Comparison of ENCODE assay signal across 13 cellular contexts in the genomic region with DNA sequence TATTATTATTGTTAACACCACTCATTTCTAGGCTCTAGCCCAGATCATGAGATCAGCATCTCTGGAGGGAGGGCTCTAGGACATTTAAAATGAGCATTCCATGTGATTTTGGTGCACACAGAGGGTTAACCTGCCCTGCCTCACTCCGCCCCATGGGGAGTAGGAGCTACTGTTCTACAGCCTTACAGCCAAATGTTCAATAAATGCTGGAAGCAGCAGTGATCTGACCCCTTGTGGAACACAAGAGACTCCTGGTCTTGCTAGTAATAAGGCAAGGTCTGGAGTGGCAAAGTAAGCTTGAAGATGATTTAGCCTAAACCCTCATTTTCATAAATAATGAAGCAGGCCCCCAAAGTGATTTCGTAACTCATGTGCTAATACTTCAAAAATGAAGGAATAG.
DNase-seq lines count a peak whose midpoint lies in the region; ATAC-seq and TF ChIP-seq lines count a peak whose summit lies in the region.
"Had no signal": no experiment of that assay in that cellular context is flagged by ENCODE, and none has a peak within 500 bp of the region (broad histone marks: within the 10 kb centered on the region; RNA-seq: fewer than 3 reads in every experiment).

No MANE protein-coding gene starts in this region.

- H3K4me1 Mint-ChIP-seq in GM23338: peaks cover 26% of the 10 kb centered on the region
- H3K4me1 Mint-ChIP-seq in stimulated activated naive B cell treated with anti-CD40 and anti-IgM and Interleukin-4, amounts not matched to agents 10 μg/mL and 1 μg/mL and 100 μg/mL, for 72 hours: no peaks in the 10 kb centered on the region

- WGBS in mesendoderm (ENCODE audit: extremely low coverage, insufficient coverage, low lambda C conversion rate): no CpG with 5 or more reads among the region's 2 CpGs

- no peaks in the 10 kb centered on the region for H3K36me3 Mint-ChIP-seq in GM23338 (ENCODE audit: low read depth)
- H3K36me3 Mint-ChIP-seq in stimulated activated naive B cell treated with anti-CD40 and anti-IgM and Interleukin-4, amounts not matched to agents 10 μg/mL and 1 μg/mL and 100 μg/mL, for 72 hours: peaks cover 5 to 7% of the 10 kb centered on the region in 2 donors

- H3K56ac ChIP-seq in mesendoderm (ENCODE audit: low read length): peak overlapping the region; percentile 1

- H4K20me1 ChIP-seq in GM23338 (replicated peaks; ENCODE audit: insufficient read depth): no peaks in the 10 kb centered on the region
- H4K20me1 ChIP-seq: BLaER1 treated with 17β-estradiol and CSF1 and Interleukin-3, amounts not matched to agents 10 nM and 100 nM had no signal

- TF ChIP-seq CTCF in GM23338 (conservative IDR thresholded peaks at IDR 0.05; ENCODE audit: low read depth in 2 of 2) (peak in 1 of 2 experiments; percentile 21; a peak in 1 of 4 replicates), RWPE2 (IDR thresholded peaks at IDR 0.05; ENCODE audit: poor library complexity, severe bottlenecking) (no peak), omental fat pad (IDR thresholded peaks at IDR 0.05) (no peak)

- DNase-seq in GM23338 (ENCODE audit: low spot score): peak; percentile 17
- no peak for DNase-seq in RWPE2 (ENCODE audit: low spot score)
- peak; percentile 1 for DNase-seq in dermis blood vessel endothelial cell
- peak; percentile 83 for DNase-seq in mesendoderm
- DNase-seq in omental fat pad (ENCODE audit: low spot score): no peak
- no peak for DNase-seq in stimulated activated naive CD8-positive, alpha-beta T cell treated with anti-CD3 and anti-CD28 coated beads, Interleukin-15, Interleukin-2, amounts not matched to agents 100 U/mL and 50 U/mL, for 24 hours
- DNase-seq in stimulated activated naive B cell treated with anti-CD40 and anti-IgM and Interleukin-4, amounts not matched to agents 10 μg/mL and 1 μg/mL and 100 μg/mL, for 72 hours: no peak
- DNase-seq: Karpas-422, NCI-H1417 treated with DMSO at 0.1 percent for 48 hours, NCI-H2029, NCI-H510A treated with DMSO at 0.1 percent for 48 hours, SIG-M5 had no signal

- peak; percentile 57 for ATAC-seq in GM23338
- ATAC-seq in RWPE2 (ENCODE audit: low read depth): peak; percentile 68; the same call in 2 of the 3 replicates
- no peak for ATAC-seq in omental fat pad (ENCODE audit: low FRiP score)
- ATAC-seq in stimulated activated naive CD8-positive, alpha-beta T cell treated with anti-CD3 and anti-CD28 coated beads, Interleukin-15, Interleukin-2, amounts not matched to agents 100 U/mL and 50 U/mL, for 24 hours: no peak
- no peak for ATAC-seq in stimulated activated naive B cell treated with anti-CD40 and anti-IgM and Interleukin-4, amounts not matched to agents 10 μg/mL and 1 μg/mL and 100 μg/mL, for 72 hours (replicated peaks)

- peak overlapping the region; percentile 89 for H2BK5ac ChIP-seq in mesendoderm (ENCODE audit: low read length)

- no peak overlapping the region for H4K5ac ChIP-seq in mesendoderm (ENCODE audit: low read length)

- H3K4ac ChIP-seq in mesendoderm (ENCODE audit: low read depth, low read length): peak overlapping the region; percentile 55

- H3K27ac Mint-ChIP-seq in GM23338: no peak overlapping the region
- no peak overlapping the region for H3K27ac Mint-ChIP-seq in stimulated activated naive B cell treated with anti-CD40 and anti-IgM and Interleukin-4, amounts not matched to agents 10 μg/mL and 1 μg/mL and 100 μg/mL, for 72 hours

- peak overlapping the region; percentile 96 for H2BK15ac ChIP-seq in mesendoderm (replicated peaks; ENCODE audit: low read depth)

- no peaks in the 10 kb centered on the region for H3F3A ChIP-seq in GM23338 (replicated peaks; ENCODE audit: low read depth)

- peak overlapping the region; percentile 80 for H3K18ac ChIP-seq in mesendoderm (ENCODE audit: low read length)

- H3K4me3 Mint-ChIP-seq in GM23338: no peak overlapping the region
- H3K4me3 Mint-ChIP-seq in stimulated activated naive B cell treated with anti-CD40 and anti-IgM and Interleukin-4, amounts not matched to agents 10 μg/mL and 1 μg/mL and 100 μg/mL, for 72 hours: no peak overlapping the region

- H3K9me2 ChIP-seq in GM23338 (ENCODE audit: insufficient read depth): no peaks in the 10 kb centered on the region

- no peaks in the 10 kb centered on the region for H3K27me3 ChIP-seq in GM23338 (ENCODE audit: insufficient read depth)
- peaks cover 3% of the 10 kb centered on the region for H3K27me3 ChIP-seq in RWPE2 (ENCODE audit: insufficient read depth, poor library complexity, severe bottlenecking)
- H3K27me3 ChIP-seq in mesendoderm (ENCODE audit: insufficient read depth, low read length, poor library complexity): no peaks in the 10 kb centered on the region
- H3K27me3 ChIP-seq: BLaER1 treated with 17β-estradiol and CSF1 and Interleukin-3, amounts not matched to agents 10 nM and 100 nM had no signal

- no peaks in the 10 kb centered on the region for H3K9me3 ChIP-seq in RWPE2 (ENCODE audit: severe bottlenecking)

- H2AFZ ChIP-seq in GM23338: no peak overlapping the region

- no peak overlapping the region for H3K27ac ChIP-seq in GM23338 (ENCODE audit: low read depth)
- no peak overlapping the region for H3K27ac ChIP-seq in RWPE2 (ENCODE audit: poor library complexity, severe bottlenecking)
- H3K27ac ChIP-seq in mesendoderm (ENCODE audit: low read depth, low read length): no peak overlapping the region
- H3K27ac ChIP-seq: BLaER1 treated with 17β-estradiol and CSF1 and Interleukin-3, amounts not matched to agents 10 nM and 100 nM had no signal

- H3K4me3 ChIP-seq in GM23338: no peak overlapping the region
- H3K4me3 ChIP-seq in RWPE2 (ENCODE audit: severe bottlenecking): no peak overlapping the region
- no peak overlapping the region for H3K4me3 ChIP-seq in mesendoderm (ENCODE audit: low read length)
- H3K4me3 ChIP-seq: BLaER1 treated with 17β-estradiol and CSF1 and Interleukin-3, amounts not matched to agents 10 nM and 100 nM had no signal

- no peaks in the 10 kb centered on the region for H3K79me2 ChIP-seq in GM23338 (replicated peaks; ENCODE audit: insufficient read depth)
- no peaks in the 10 kb centered on the region for H3K79me2 ChIP-seq in mesendoderm (ENCODE audit: control insufficient read depth, insufficient read depth, low read length)

- H3K79me1 ChIP-seq in mesendoderm (ENCODE audit: low read length): no peaks in the 10 kb centered on the region

- no peak overlapping the region for H3K9ac ChIP-seq in mesendoderm (ENCODE audit: low read length)
- H3K9ac ChIP-seq: BLaER1 treated with 17β-estradiol and CSF1 and Interleukin-3, amounts not matched to agents 10 nM and 100 nM had no signal

- H2BK120ac ChIP-seq in mesendoderm (ENCODE audit: low read depth, low read length): peak overlapping the region; percentile 82

- H3K4me2 ChIP-seq in GM23338 (no peak overlapping the region), mesendoderm (ENCODE audit: low read length) (no peak overlapping the region)
- H3K4me2 ChIP-seq: BLaER1 treated with 17β-estradiol and CSF1 and Interleukin-3, amounts not matched to agents 10 nM and 100 nM had no signal

- H3K23ac ChIP-seq in mesendoderm (ENCODE audit: low read length): no peak overlapping the region

- no peaks in the 10 kb centered on the region for H3K36me3 ChIP-seq in GM23338 (ENCODE audit: insufficient read depth)
- no peaks in the 10 kb centered on the region for H3K36me3 ChIP-seq in RWPE2 (ENCODE audit: low read depth)
- H3K36me3 ChIP-seq in mesendoderm (ENCODE audit: control insufficient read depth, insufficient read depth, low read length): no peaks in the 10 kb centered on the region
- H3K36me3 ChIP-seq: BLaER1 treated with 17β-estradiol and CSF1 and Interleukin-3, amounts not matched to agents 10 nM and 100 nM had no signal

- H2AK5ac ChIP-seq in mesendoderm (ENCODE audit: low read length): peak overlapping the region; percentile 71

- H4K8ac ChIP-seq in mesendoderm (ENCODE audit: low read depth, low read length): no peak overlapping the region

- H3K4me1 ChIP-seq in GM23338 (ENCODE audit: insufficient read depth): peaks cover 31% of the 10 kb centered on the region
- H3K4me1 ChIP-seq in RWPE2 (ENCODE audit: insufficient read depth, poor library complexity, severe bottlenecking): no peaks in the 10 kb centered on the region
- H3K4me1 ChIP-seq in mesendoderm (ENCODE audit: control insufficient read depth, low read depth, low read length): peaks cover 10% of the 10 kb centered on the region

- peaks cover 5% of the 10 kb centered on the region for H3K27me3 Mint-ChIP-seq in GM23338 (ENCODE audit: insufficient read depth, low read depth, poor library complexity)
- H3K27me3 Mint-ChIP-seq in stimulated activated naive B cell treated with anti-CD40 and anti-IgM and Interleukin-4, amounts not matched to agents 10 μg/mL and 1 μg/mL and 100 μg/mL, for 72 hours: peaks cover 6 to 25% of the 10 kb centered on the region in 2 donors

- H3K9me3 Mint-ChIP-seq in GM23338: no peaks in the 10 kb centered on the region
- peaks cover 7 to 13% of the 10 kb centered on the region in 2 donors for H3K9me3 Mint-ChIP-seq in stimulated activated naive B cell treated with anti-CD40 and anti-IgM and Interleukin-4, amounts not matched to agents 10 μg/mL and 1 μg/mL and 100 μg/mL, for 72 hours

TF ChIP-seq in GM23338, 12 proteins besides CTCF, POLR2A, EP300 and RAD21:
- TF ChIP-seq CREB1 (CRISPR knock-in tag; IDR thresholded peaks at IDR 0.05; ENCODE audit: low read depth) (no peak), EZH2phosphoT487 (IDR thresholded peaks at IDR 0.05; ENCODE audit: unreplicated experiment) (no peak), EZH2 (IDR thresholded peaks at IDR 0.05; ENCODE audit: low read depth, unreplicated experiment) (no peak)
- TF ChIP-seq, protein P1, sequence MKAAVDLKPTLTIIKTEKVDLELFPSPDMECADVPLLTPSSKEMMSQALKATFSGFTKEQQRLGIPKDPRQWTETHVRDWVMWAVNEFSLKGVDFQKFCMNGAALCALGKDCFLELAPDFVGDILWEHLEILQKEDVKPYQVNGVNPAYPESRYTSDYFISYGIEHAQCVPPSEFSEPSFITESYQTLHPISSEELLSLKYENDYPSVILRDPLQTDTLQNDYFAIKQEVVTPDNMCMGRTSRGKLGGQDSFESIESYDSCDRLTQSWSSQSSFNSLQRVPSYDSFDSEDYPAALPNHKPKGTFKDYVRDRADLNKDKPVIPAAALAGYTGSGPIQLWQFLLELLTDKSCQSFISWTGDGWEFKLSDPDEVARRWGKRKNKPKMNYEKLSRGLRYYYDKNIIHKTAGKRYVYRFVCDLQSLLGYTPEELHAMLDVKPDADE (IDR thresholded peaks at IDR 0.05): no peak

Comparison
In these comparisons a context has a peak if more than half of its experiments do, and no peak if none do; other contexts are left out.
1. ATAC-seq: peak in GM23338 (single experiment) and RWPE2 (single experiment); none in omental fat pad (single experiment), stimulated activated naive CD8-positive, alpha-beta T cell treated with anti-CD3 and anti-CD28 coated beads, Interleukin-15, Interleukin-2, amounts not matched to agents 100 U/mL and 50 U/mL, for 24 hours (single experiment) and stimulated activated naive B cell treated with anti-CD40 and anti-IgM and Interleukin-4, amounts not matched to agents 10 μg/mL and 1 μg/mL and 100 μg/mL, for 72 hours (0 of 2).
2. DNase-seq: peak in GM23338 (single experiment), dermis blood vessel endothelial cell (single experiment) and mesendoderm (single experiment); none in RWPE2 (single experiment), omental fat pad (single experiment), stimulated activated naive CD8-positive, alpha-beta T cell treated with anti-CD3 and anti-CD28 coated beads, Interleukin-15, Interleukin-2, amounts not matched to agents 100 U/mL and 50 U/mL, for 24 hours (single experiment) and stimulated activated naive B cell treated with anti-CD40 and anti-IgM and Interleukin-4, amounts not matched to agents 10 μg/mL and 1 μg/mL and 100 μg/mL, for 72 hours (single experiment).